30 cellular contexts compared by ENCODE assay signal in genomic region chr1:168672278-168672677, GRCh38. TPM values are rescaled to one million over a fixed set of nuclear protein-coding genes. Genes with fewer than 3 reads are reported as not detected.
"Had no signal": no experiment of that assay in that cellular context is flagged by ENCODE, and none has a peak within 500 bp of the region (broad histone marks: within the 10 kb centered on the region; RNA-seq: fewer than 3 reads in every experiment).

No MANE protein-coding gene starts in this region.

- H3K36me3 ChIP-seq: ascending aorta, breast epithelium, cardiac muscle cell, colonic mucosa, esophagus muscularis mucosa, gastrocnemius medialis, heart left ventricle, WERI-Rb-1 had no signal

- H3K27me3 ChIP-seq: ascending aorta, breast epithelium, cardiac muscle cell, colonic mucosa, dorsolateral prefrontal cortex, esophagus muscularis mucosa, foreskin keratinocyte, gastrocnemius medialis, heart left ventricle had no signal

- H3K4me3 ChIP-seq: ascending aorta, breast epithelium, cardiac muscle cell, colonic mucosa, dorsolateral prefrontal cortex, esophagus muscularis mucosa, gastrocnemius medialis, heart left ventricle had no signal

- H3K4me1 ChIP-seq: ascending aorta, breast epithelium, colonic mucosa, foreskin keratinocyte, gastrocnemius medialis, heart left ventricle had no signal

- H3K9me3 ChIP-seq: ascending aorta, breast epithelium, colonic mucosa, esophagus muscularis mucosa, gastrocnemius medialis had no signal

- DNase-seq: activated B cell treated with CpG ODN at 0.5 μM for 24 hours; activated CD4-positive, alpha-beta T cell treated with anti-CD3 and anti-CD28 coated beads, Interleukin-2, amount 50 U/mL, for 1 hour; activated CD4-positive, alpha-beta T cell treated with anti-CD3 and anti-CD28 coated beads, Interleukin-2, amount 50 U/mL, for 48 hours; activated CD8-positive, alpha-beta memory T cell treated with anti-CD3 and anti-CD28 coated beads for 24 hours; activated CD8-positive, alpha-beta T cell treated with anti-CD3 and anti-CD28 coated beads for 36 hours; activated effector memory CD4-positive, alpha-beta T cell treated with Interleukin-2 at 50 U/mL for 16 hours; activated gamma-delta T cell treated with Interleukin-2 at 50 U/mL for 16 hours; activated naive CD4-positive, alpha-beta T cell treated with Interleukin-2 at 50 U/mL for 16 hours; activated naive CD8-positive, alpha-beta T cell treated with anti-CD3 and anti-CD28 coated beads, Interleukin-2, amount 10 ng/mL, durations not matched to agents 7 days and 5 days; activated T-cell treated with anti-CD3 and anti-CD28 coated beads, Interleukin-2, amount 50 U/mL, for 4 hours; central memory CD4-positive, alpha-beta T cell; cerebellar nuclear complex; colonic mucosa; dorsolateral prefrontal cortex; effector memory CD4-positive, alpha-beta T cell; endodermal cell; foreskin keratinocyte; gastrocnemius medialis; glutamatergic neuron; heart left ventricle; T-helper 17 cell; T1000; WERI-Rb-1 had no signal

- ATAC-seq: foreskin keratinocyte, gastrocnemius medialis, heart left ventricle, T-helper 17 cell had no signal

RNA-seq across cellular contexts. Expression of gene DPT, which starts 56.7 kb away (rescaled TPM):
- total RNA-seq: activated B cell treated with CpG ODN at 0.5 μM for 24 hours; activated CD8-positive, alpha-beta T cell treated with anti-CD3 and anti-CD28 coated beads for 36 hours; activated naive CD4-positive, alpha-beta T cell treated with anti-CD3 and anti-CD28 coated beads, Interleukin-2, amount 50 U/mL, for 72 hours; activated naive CD8-positive, alpha-beta T cell treated with anti-CD3 and anti-CD28 coated beads, Interleukin-2, amount 10 ng/mL, durations not matched to agents 7 days and 5 days; activated T-cell treated with anti-CD3 and anti-CD28 coated beads, Interleukin-2, amount 50 U/mL, for 4 hours; activated T-helper 17 cell treated with anti-CD3 and anti-CD28 coated beads, Interleukin-2, amount 50 U/mL, for 72 hours; cardiac muscle cell; endodermal cell; epithelial cell of proximal tubule; foreskin keratinocyte; T-helper 17 cell had no signal
